Comparison of ENCODE assay signal across 16 cellular contexts in the genomic region with DNA sequence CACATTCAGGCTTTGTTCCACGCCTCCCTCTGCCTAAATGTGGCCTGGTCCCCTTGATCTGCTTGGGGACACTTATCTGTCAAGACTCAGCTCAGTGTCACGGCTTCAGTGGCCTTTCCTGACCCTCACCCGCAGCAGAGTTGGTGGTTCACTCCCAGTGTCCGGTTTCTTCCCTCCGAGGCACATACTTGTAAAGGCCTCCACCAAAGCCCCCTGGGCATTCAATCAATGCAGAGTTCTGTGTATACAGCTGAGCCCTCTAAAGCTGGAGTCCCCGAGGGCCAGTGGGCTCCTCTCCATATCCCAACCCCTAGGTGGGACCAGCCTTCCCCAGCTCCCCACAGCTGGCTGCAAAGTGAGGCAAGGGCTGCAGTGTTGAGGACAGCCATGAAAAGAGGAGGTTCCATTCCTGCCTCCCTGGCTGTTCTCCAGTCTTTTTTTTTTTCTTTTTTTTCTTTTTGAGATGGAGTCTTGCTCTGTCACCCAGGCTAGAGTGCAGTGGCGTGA.
A peak's percentile ranks its signal among the peaks of the same experiment; 100 is the strongest.
DNase-seq lines count a peak whose midpoint lies in the region; ATAC-seq lines count a peak whose summit lies in the region.
"Had no signal": no experiment of that assay in that cellular context is flagged by ENCODE, and none has a peak within 500 bp of the region (broad histone marks: within the 10 kb centered on the region; RNA-seq: fewer than 3 reads in every experiment).

No MANE protein-coding gene starts in this region.

- H3K4me3 ChIP-seq in neuronal stem cell (ENCODE audit: low read length in 2 of 2) = no peak overlapping the region
- H3K4me3 ChIP-seq: HAP-1 had no signal

- H3K4me1 ChIP-seq in neuronal stem cell (ENCODE audit: control insufficient read depth in 2 of 2, insufficient read depth in 1 of 2, low read depth in 1 of 2, low read length in 2 of 2) = peaks cover 0 to 12% of the 10 kb centered on the region in 2 donors
- H3K4me1 ChIP-seq: Caco-2, HAP-1 had no signal

- no peak overlapping the region for H3K9ac ChIP-seq in neuronal stem cell (ENCODE audit: low read depth, low read length, poor library complexity)

- DNase-seq in ELF-1 (ENCODE audit: low read depth, low spot score) = peak; percentile 40
- DNase-seq in ecto neural progenitor cell (ENCODE audit: low spot score) = peak; percentile 53
- DNase-seq in neuronal stem cell (ENCODE audit: low spot score) = no peak
- DNase-seq in DMS79 (lab: John Stamatoyannopoulos, UW) = no peak
- DNase-seq in hepatic stellate cell (ENCODE audit: low spot score) = no peak
- DNase-seq: C1 segment of cervical spinal cord; Caco-2; CD4-positive, CD25-positive, alpha-beta regulatory T cell; CD8-positive, alpha-beta T cell; DMS153; EL; GF-D8; GOT3; HFFc6 had no signal

- H3K14ac ChIP-seq in neuronal stem cell (ENCODE audit: low read length) = no peak overlapping the region

- peaks cover 5 to 8% of the 10 kb centered on the region in 2 donors for H3K9me3 ChIP-seq in neuronal stem cell (replicated peaks in 1 of 2; ENCODE audit: control insufficient read depth in 2 of 2, insufficient read depth in 1 of 2, low read depth in 1 of 2, low read length in 2 of 2)
- H3K9me3 ChIP-seq: Caco-2, HAP-1 had no signal

- no peak overlapping the region for H2AFZ ChIP-seq in neuronal stem cell (ENCODE audit: low read length)

- H2BK12ac ChIP-seq in neuronal stem cell (ENCODE audit: low read length) = no peak overlapping the region

- H4K91ac ChIP-seq in neuronal stem cell (ENCODE audit: low read depth, low read length, poor library complexity) = no peak overlapping the region

- ATAC-seq in GM19023 (IDR thresholded peaks at IDR 0.05; ENCODE audit: unreplicated experiment) = no peak
- ATAC-seq: CD8-positive, alpha-beta T cell had no signal

- H3K23ac ChIP-seq in neuronal stem cell (ENCODE audit: low read depth, low read length, poor library complexity) = no peak overlapping the region

- no peak overlapping the region for H2AK5ac ChIP-seq in neuronal stem cell (ENCODE audit: low read depth, low read length)

- no peak overlapping the region for H3K4me2 ChIP-seq in neuronal stem cell (ENCODE audit: insufficient read depth, low read length, poor library complexity, severe bottlenecking)

- H3K79me1 ChIP-seq in neuronal stem cell (ENCODE audit: low read depth, low read length) = no peaks in the 10 kb centered on the region

- peak overlapping the region; percentile 52 for H2BK15ac ChIP-seq in neuronal stem cell (ENCODE audit: low read length)

- H2BK120ac ChIP-seq in neuronal stem cell (ENCODE audit: low read depth, low read length) = no peak overlapping the region

- WGBS in neuronal stem cell (ENCODE audit: extremely low coverage in 2 of 2, insufficient read length in 2 of 2, insufficient replicate concordance in 1 of 2), 2 donors = no CpG with 5 or more reads among the region's 7 CpGs

- H3K27ac ChIP-seq in neuronal stem cell (replicated peaks; ENCODE audit: low read length) = no peak overlapping the region

- no peak overlapping the region for H4K8ac ChIP-seq in neuronal stem cell (ENCODE audit: low read depth, low read length)

- no peaks in the 10 kb centered on the region for H3K27me3 ChIP-seq in neuronal stem cell (ENCODE audit: control insufficient read depth in 3 of 3, insufficient read depth in 3 of 3, low read depth in 1 of 3, low read length in 3 of 3)

- H2BK5ac ChIP-seq in neuronal stem cell (ENCODE audit: low read length) = no peak overlapping the region

- no peaks in the 10 kb centered on the region for H3K36me3 ChIP-seq in neuronal stem cell (replicated peaks in 1 of 2; ENCODE audit: control insufficient read depth in 2 of 2, insufficient read depth in 2 of 2, low read length in 2 of 2)
- H3K36me3 ChIP-seq: HAP-1 had no signal

- H3K4ac ChIP-seq in neuronal stem cell (ENCODE audit: low read length) = no peak overlapping the region

- peak overlapping the region; percentile 89 for H3K18ac ChIP-seq in neuronal stem cell (ENCODE audit: low read length)

Comparison
In these comparisons a context has a peak if more than half of its experiments do, and no peak if none do; other contexts are left out.
1. DNase-seq: peak in ELF-1 (single experiment) and ecto neural progenitor cell (single experiment); none in neuronal stem cell (single experiment), DMS79 (single experiment) and hepatic stellate cell (single experiment).